8 cellular contexts compared by ENCODE assay signal in the genomic region with DNA sequence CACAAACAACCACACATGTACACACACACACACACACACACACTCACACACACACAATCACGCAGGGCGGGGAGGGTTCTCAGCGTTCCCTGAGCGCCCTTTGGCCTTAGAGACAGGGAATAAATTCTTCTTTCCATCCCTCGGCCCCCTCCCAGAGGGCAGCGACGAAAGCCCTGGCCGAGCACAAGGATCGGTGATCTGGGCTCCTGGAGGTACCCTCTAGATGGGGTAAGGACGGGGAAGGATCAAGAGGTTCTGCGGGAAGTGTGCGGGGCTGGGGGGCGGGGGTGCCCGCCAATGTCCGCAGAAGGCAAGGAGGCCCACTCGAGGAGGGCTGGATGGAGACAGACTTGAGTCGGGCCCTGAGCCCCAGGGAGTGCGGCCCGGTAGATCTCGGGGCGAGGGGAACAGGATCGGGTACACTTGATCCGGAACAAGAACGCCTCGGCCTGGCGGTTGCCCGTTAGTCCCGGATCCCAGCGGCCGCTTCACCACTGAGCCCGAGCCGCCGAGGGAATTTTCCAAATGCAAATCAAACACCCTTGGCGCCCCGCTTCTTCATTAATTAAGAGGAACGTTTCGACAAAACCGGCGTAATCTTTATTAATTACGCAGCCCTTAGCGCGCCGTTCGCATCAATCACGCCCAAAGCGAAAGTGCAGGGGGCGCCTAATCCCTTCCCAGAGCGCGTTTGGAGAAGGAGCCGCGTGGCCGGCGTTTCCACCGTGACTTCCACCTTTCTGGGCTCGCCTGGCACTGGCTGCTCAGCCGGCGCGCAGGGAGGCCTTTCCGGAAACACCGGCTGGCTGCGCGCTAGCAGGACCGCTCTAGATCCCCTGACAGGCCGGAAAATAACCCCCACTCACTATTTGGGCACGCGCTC. TPM values are rescaled to one million over a fixed set of nuclear protein-coding genes. Genes with fewer than 3 reads are reported as not detected.
DNase-seq lines count a peak whose midpoint lies in the region; ATAC-seq, FAIRE-seq and TF ChIP-seq lines count a peak whose summit lies in the region.

No MANE protein-coding gene starts in this region.

- peaks cover 100% of the 10 kb centered on the region for H3K27me3 Mint-ChIP-seq in activated naive CD8-positive, alpha-beta T cell treated with anti-CD3 and anti-CD28 coated beads for 36 hours
- H3K27me3 Mint-ChIP-seq in stimulated activated naive CD8-positive, alpha-beta T cell treated with anti-CD3 and anti-CD28 coated beads, Interleukin-15, amount 100 ng/mL, for 72 hours: peaks cover 100% of the 10 kb centered on the region

- FAIRE-seq in keratinocyte (lab: Jason Lieb, UNC): no peak

- no peaks in the 10 kb centered on the region for H4K20me1 ChIP-seq in keratinocyte (ENCODE audit: control insufficient read depth, extremely low read depth, insufficient read depth, low read length)

- H3K4me2 ChIP-seq in keratinocyte (ENCODE audit: control insufficient read depth, extremely low read depth, insufficient read depth, low read depth, low read length): peak overlapping the region; percentile 71

- H3K27ac Mint-ChIP-seq in activated naive CD8-positive, alpha-beta T cell treated with anti-CD3 and anti-CD28 coated beads for 36 hours: no peak overlapping the region
- no peak overlapping the region for H3K27ac Mint-ChIP-seq in stimulated activated naive CD8-positive, alpha-beta T cell treated with anti-CD3 and anti-CD28 coated beads, Interleukin-15, amount 100 ng/mL, for 72 hours

- H3K4me1 Mint-ChIP-seq in activated naive CD8-positive, alpha-beta T cell treated with anti-CD3 and anti-CD28 coated beads for 36 hours: peaks cover 19% of the 10 kb centered on the region
- peaks cover 57% of the 10 kb centered on the region for H3K4me1 Mint-ChIP-seq in stimulated activated naive CD8-positive, alpha-beta T cell treated with anti-CD3 and anti-CD28 coated beads, Interleukin-15, amount 100 ng/mL, for 72 hours

- H3K9me1 ChIP-seq in keratinocyte (ENCODE audit: control insufficient read depth, extremely low read depth, insufficient read depth, low read length): no peaks in the 10 kb centered on the region

- peaks cover 15% of the 10 kb centered on the region for H3K9me3 Mint-ChIP-seq in activated naive CD8-positive, alpha-beta T cell treated with anti-CD3 and anti-CD28 coated beads for 36 hours
- peaks cover 16 to 19% of the 10 kb centered on the region in 2 donors for H3K9me3 Mint-ChIP-seq in stimulated activated naive CD8-positive, alpha-beta T cell treated with anti-CD3 and anti-CD28 coated beads, Interleukin-15, amount 100 ng/mL, for 72 hours

- H3K79me2 ChIP-seq in keratinocyte (ENCODE audit: control insufficient read depth, insufficient read depth, low read length): no peaks in the 10 kb centered on the region

- no peak overlapping the region for H3K27ac ChIP-seq in keratinocyte (ENCODE audit: control insufficient read depth, insufficient read depth, low read length)

- peaks cover 7% of the 10 kb centered on the region for H3K4me1 ChIP-seq in keratinocyte (ENCODE audit: control insufficient read depth, extremely low read depth, insufficient read depth, low read length)

- peak overlapping the region in 2 of 3 experiments; percentile 40 to 56 for H3K4me3 ChIP-seq in keratinocyte (ENCODE audit: control insufficient read depth in 2 of 3, extremely low read depth in 1 of 3, insufficient read depth in 2 of 3, low read depth in 1 of 3, low read length in 3 of 3)

- peak; percentile 55 for DNase-seq in ELF-1 (ENCODE audit: low read depth, low spot score)
- DNase-seq in activated naive CD8-positive, alpha-beta T cell treated with anti-CD3 and anti-CD28 coated beads for 36 hours: no peak
- DNase-seq in keratinocyte (ENCODE audit: low read depth, low spot score): no peak
- no peak for DNase-seq in stimulated activated naive CD8-positive, alpha-beta T cell treated with anti-CD3 and anti-CD28 coated beads, Interleukin-15, amount 100 ng/mL, for 72 hours
- no peak for DNase-seq in germinal center (ENCODE audit: low spot score)
- no peak for DNase-seq in GOT3 (lab: John Stamatoyannopoulos, UW)
- no peak for DNase-seq in activated CD4-positive, alpha-beta T cell treated with anti-CD3 and anti-CD28 coated beads, Interleukin-2, amount 50 U/mL, for 4 hours

- TF ChIP-seq CTCF in keratinocyte (optimal IDR thresholded peaks at IDR 0.05 in 1 of 3, IDR thresholded peaks at IDR 0.05 in 1 of 3, conservative IDR thresholded peaks at IDR 0.05 in 1 of 3; ENCODE audit: extremely low read depth in 1 of 3, insufficient read depth in 2 of 3, low read length in 3 of 3): no peak

- dilution Hi-C loops in keratinocyte (cut with MboI; ENCODE audit: extremely low pct_ligation_motif_present, low sequenced_read_pairs): no loop called here

- peaks cover 100% of the 10 kb centered on the region for H3K27me3 ChIP-seq in keratinocyte (ENCODE audit: control insufficient read depth, extremely low read depth, insufficient read depth, low read length)

- peaks cover 9% of the 10 kb centered on the region for H3K36me3 Mint-ChIP-seq in activated naive CD8-positive, alpha-beta T cell treated with anti-CD3 and anti-CD28 coated beads for 36 hours

- no peak overlapping the region for H2AFZ ChIP-seq in keratinocyte (ENCODE audit: control insufficient read depth, low read length)

- peak overlapping the region; percentile 72 for H3K4me3 Mint-ChIP-seq in activated naive CD8-positive, alpha-beta T cell treated with anti-CD3 and anti-CD28 coated beads for 36 hours
- H3K4me3 Mint-ChIP-seq in stimulated activated naive CD8-positive, alpha-beta T cell treated with anti-CD3 and anti-CD28 coated beads, Interleukin-15, amount 100 ng/mL, for 72 hours: peak overlapping the region; percentile 78 to 85

- H3K9ac ChIP-seq in keratinocyte (ENCODE audit: control insufficient read depth, extremely low read depth, insufficient read depth, low read length): no peak overlapping the region

- H3K36me3 ChIP-seq in keratinocyte (ENCODE audit: control insufficient read depth in 2 of 2, extremely low read depth in 1 of 2, insufficient read depth in 2 of 2, low read length in 2 of 2): no peaks in the 10 kb centered on the region

- peak; percentile 47 for ATAC-seq in HG02885 (IDR thresholded peaks at IDR 0.05; ENCODE audit: poor library complexity, unreplicated experiment)
- ATAC-seq in stimulated activated naive CD8-positive, alpha-beta T cell treated with anti-CD3 and anti-CD28 coated beads, Interleukin-15, amount 100 ng/mL, for 72 hours: peak; percentile 31

- H3K9me3 ChIP-seq in keratinocyte (ENCODE audit: control insufficient read depth, low read depth, low read length): peaks cover 4% of the 10 kb centered on the region

RNA-seq across cellular contexts. Expression of a gene that starts 7.0 kb away (rescaled TPM):
- not detected for total RNA-seq in activated naive CD8-positive, alpha-beta T cell treated with anti-CD3 and anti-CD28 coated beads for 36 hours
- polyA plus RNA-seq in keratinocyte: not detected in 3 replicates
- not detected for polyA plus RNA-seq in keratinocyte (2011; ENCODE audit: low read depth)
- 0.02 TPM in 1 of 2 replicates, not detected in the other for polyA plus RNA-seq in keratinocyte (2011; cell fraction: cytosol; rRNA removed)
- not detected in 2 replicates for polyA plus RNA-seq in keratinocyte (2011; cell fraction: nucleus; rRNA removed)
- not detected in 2 replicates for polyA plus RNA-seq in keratinocyte (2012; ENCODE audit: low replicate concordance)
- not detected in 3 replicates for polyA minus RNA-seq in keratinocyte
- polyA minus RNA-seq in keratinocyte (2011; cell fraction: cytosol; rRNA and poly(A)+ RNA removed): not detected
- polyA minus RNA-seq in keratinocyte (2011; cell fraction: nucleus; rRNA and poly(A)+ RNA removed): not detected in 2 replicates
